ENCODE assay signal across 1 cellular context in genomic region chr18:58221060-58221725, GRCh38.
A peak's percentile ranks its signal among the peaks of the same experiment; 100 is the strongest.
TF ChIP-seq lines count a peak whose summit lies in the region.

No MANE protein-coding gene starts in this region.

TF ChIP-seq in H1, 55 proteins besides CTCF, POLR2A, EP300 and RAD21:
- TF ChIP-seq CBX8 (IDR thresholded peaks at IDR 0.05; ENCODE audit: borderline replicate concordance, low read depth, low read length) (no peak), EZH2 (IDR thresholded peaks at IDR 0.05; ENCODE audit: low read depth, low read length, severe bottlenecking) (no peak), SIRT6 (IDR thresholded peaks at IDR 0.05; ENCODE audit: low read length) (no peak), PHF8 (conservative IDR thresholded peaks at IDR 0.05; ENCODE audit: low read depth, low read length) (no peak), TEAD4 (IDR thresholded peaks at IDR 0.05; ENCODE audit: low read depth, low read length) (0 out of 2 replicates have a peak, but pooled peaks have one; percentile 37), RBBP5 (IDR thresholded peaks at IDR 0.05; ENCODE audit: borderline replicate concordance, low read depth, low read length) (no peak), ATF3 (IDR thresholded peaks at IDR 0.05; ENCODE audit: insufficient read depth, low read depth, low read length) (peak; percentile 9; the same call in 1 of the 2 replicates), SP4 (IDR thresholded peaks at IDR 0.05; ENCODE audit: low read length) (no peak), SIX5 (IDR thresholded peaks at IDR 0.05; ENCODE audit: low read depth, low read length) (no peak), CREB1 (IDR thresholded peaks at IDR 0.05) (peak; percentile 57), RXRA (IDR thresholded peaks at IDR 0.05; ENCODE audit: insufficient read depth, low read depth, low read length) (no peak), BRCA1 (IDR thresholded peaks at IDR 0.05; ENCODE audit: low read depth, low read length) (no peak), RFX5 (IDR thresholded peaks at IDR 0.05; ENCODE audit: borderline replicate concordance, low read depth, low read length) (no peak), CTBP2 (IDR thresholded peaks at IDR 0.05; ENCODE audit: borderline replicate concordance, insufficient read depth, insufficient read length, low read length) (no peak)
